In genomic region chr9:89171693-89172092, GRCh38 we compare ENCODE assay signal across 11 cellular contexts. TPM values are rescaled to one million over a fixed set of nuclear protein-coding genes. Genes with fewer than 3 reads are reported as not detected.
DNase-seq lines count a peak whose midpoint lies in the region; ATAC-seq, FAIRE-seq and TF ChIP-seq lines count a peak whose summit lies in the region.
"Had no signal": no experiment of that assay in that cellular context is flagged by ENCODE, and none has a peak within 500 bp of the region (broad histone marks: within the 10 kb centered on the region; RNA-seq: fewer than 3 reads in every experiment).

No MANE protein-coding gene starts in this region.

- 69 to 72% methylated on average over 4 of the region's 4 CpGs for WGBS in pancreas, 2 donors

- no peak overlapping the region for H3K4me3 ChIP-seq in choroid plexus epithelial cell (ENCODE audit: low read depth, low read length)
- H3K4me3 ChIP-seq in pancreas, result no peak overlapping the region
- no peak overlapping the region for H3K4me3 ChIP-seq in tibial artery
- H3K4me3 ChIP-seq: heart right ventricle had no signal

- intact Hi-C loops in pancreas (cut with DNase I), result no loop called here
- intact Hi-C loops in tibial artery (cut with DNase I; ENCODE audit: low total_unique reads), result no loop called here

- peak in 3 of 4 donors; percentile 40 to 54 (median 44) for ATAC-seq in pancreas
- no peak for ATAC-seq in HG03520 (IDR thresholded peaks at IDR 0.05; ENCODE audit: unreplicated experiment)
- ATAC-seq: left ventricle myocardium superior had no signal

- H3K9me3 ChIP-seq in pancreas (no peaks in the 10 kb centered on the region), tibial artery (no peaks in the 10 kb centered on the region)
- H3K9me3 ChIP-seq: heart right ventricle had no signal

- H3K36me3 ChIP-seq in pancreas, result no peaks in the 10 kb centered on the region
- no peaks in the 10 kb centered on the region for H3K36me3 ChIP-seq in tibial artery
- H3K36me3 ChIP-seq: heart right ventricle had no signal

- in situ Hi-C loops in GM13977 (cut with MboI; ENCODE audit: low pct_unique_long_range_greater_than_20kb, low sequenced_read_pairs, unreplicated experiment), result no loop called here

- no peak for FAIRE-seq in pancreas (lab: Jason Lieb, UNC)

- H3K4me1 ChIP-seq in pancreas, result peaks cover 0 to 8% (median 0%) of the 10 kb centered on the region in 3 donors
- H3K4me1 ChIP-seq in tibial artery, result no peaks in the 10 kb centered on the region

- TF ChIP-seq CTCF in GM13977 (IDR thresholded peaks at IDR 0.05; ENCODE audit: extremely low read depth, insufficient read depth, missing control alignments) (peak; percentile 11), choroid plexus epithelial cell (conservative IDR thresholded peaks at IDR 0.05; ENCODE audit: low read depth, low read length) (peak; percentile 34), pancreas (IDR thresholded peaks at IDR 0.05) (no peak), tibial artery (IDR thresholded peaks at IDR 0.05) (no peak)

- DNase-seq in GM13977 (ENCODE audit: low spot score) (no peak), NCI-H2227 (lab: John Stamatoyannopoulos, UW; ENCODE audit: unreplicated experiment) (peak; percentile 22), choroid plexus epithelial cell (ENCODE audit: low read depth) (no peak), pancreas (no peak), NCI-H345 (lab: John Stamatoyannopoulos, UW) (no peak), tibial artery (no peak)
- DNase-seq: activated gamma-delta T cell, heart right ventricle, left ventricle myocardium superior, NCI-H2171 treated with DMSO at 0.1 percent for 48 hours had no signal

- H3K27ac ChIP-seq in pancreas (no peak overlapping the region), tibial artery (no peak overlapping the region)
- H3K27ac ChIP-seq: heart right ventricle had no signal

- H3K27me3 ChIP-seq in pancreas (no peaks in the 10 kb centered on the region), tibial artery (peaks cover 0 to 29% of the 10 kb centered on the region in 2 donors)

RNA-seq across cellular contexts. Expression of gene SHC3, which starts 6.9 kb away (rescaled TPM):
- 1 to 10 TPM in 4 of 6 donors, under 1 TPM in 2; 0.19 to 6.3 (median 1.8) TPM for total RNA-seq in pancreas
- 1 to 10 TPM in 1 of 2 donors, under 1 TPM in 1; 0.92 to 3.5 TPM for polyA plus RNA-seq in pancreas

Comparison
In these comparisons a context has a peak if more than half of its experiments do, and no peak if none do; other contexts are left out.
1. CTCF ChIP-seq: peak in GM13977 (single experiment) and choroid plexus epithelial cell (single experiment); none in pancreas (0 of 4) and tibial artery (0 of 2).